Comparison of ENCODE assay signal across 1 cellular context in genomic region chr12:122078141-122079037, GRCh38.
TF ChIP-seq lines count a peak whose summit lies in the region.

A gene with protein sequence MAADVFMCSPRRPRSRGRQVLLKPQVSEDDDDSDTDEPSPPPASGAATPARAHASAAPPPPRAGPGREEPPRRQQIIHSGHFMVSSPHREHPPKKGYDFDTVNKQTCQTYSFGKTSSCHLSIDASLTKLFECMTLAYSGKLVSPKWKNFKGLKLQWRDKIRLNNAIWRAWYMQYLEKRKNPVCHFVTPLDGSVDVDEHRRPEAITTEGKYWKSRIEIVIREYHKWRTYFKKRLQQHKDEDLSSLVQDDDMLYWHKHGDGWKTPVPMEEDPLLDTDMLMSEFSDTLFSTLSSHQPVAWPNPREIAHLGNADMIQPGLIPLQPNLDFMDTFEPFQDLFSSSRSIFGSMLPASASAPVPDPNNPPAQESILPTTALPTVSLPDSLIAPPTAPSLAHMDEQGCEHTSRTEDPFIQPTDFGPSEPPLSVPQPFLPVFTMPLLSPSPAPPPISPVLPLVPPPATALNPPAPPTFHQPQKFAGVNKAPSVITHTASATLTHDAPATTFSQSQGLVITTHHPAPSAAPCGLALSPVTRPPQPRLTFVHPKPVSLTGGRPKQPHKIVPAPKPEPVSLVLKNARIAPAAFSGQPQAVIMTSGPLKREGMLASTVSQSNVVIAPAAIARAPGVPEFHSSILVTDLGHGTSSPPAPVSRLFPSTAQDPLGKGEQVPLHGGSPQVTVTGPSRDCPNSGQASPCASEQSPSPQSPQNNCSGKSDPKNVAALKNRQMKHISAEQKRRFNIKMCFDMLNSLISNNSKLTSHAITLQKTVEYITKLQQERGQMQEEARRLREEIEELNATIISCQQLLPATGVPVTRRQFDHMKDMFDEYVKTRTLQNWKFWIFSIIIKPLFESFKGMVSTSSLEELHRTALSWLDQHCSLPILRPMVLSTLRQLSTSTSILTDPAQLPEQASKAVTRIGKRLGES (plus strand): TSS chr12:122078756. CDS start chr12:122078854, 98 bp downstream.

TF ChIP-seq in HepG2, 621 proteins besides CTCF, POLR2A, EP300 and RAD21 (continued from another document and continues in another):
- TF ChIP-seq, protein P1, sequence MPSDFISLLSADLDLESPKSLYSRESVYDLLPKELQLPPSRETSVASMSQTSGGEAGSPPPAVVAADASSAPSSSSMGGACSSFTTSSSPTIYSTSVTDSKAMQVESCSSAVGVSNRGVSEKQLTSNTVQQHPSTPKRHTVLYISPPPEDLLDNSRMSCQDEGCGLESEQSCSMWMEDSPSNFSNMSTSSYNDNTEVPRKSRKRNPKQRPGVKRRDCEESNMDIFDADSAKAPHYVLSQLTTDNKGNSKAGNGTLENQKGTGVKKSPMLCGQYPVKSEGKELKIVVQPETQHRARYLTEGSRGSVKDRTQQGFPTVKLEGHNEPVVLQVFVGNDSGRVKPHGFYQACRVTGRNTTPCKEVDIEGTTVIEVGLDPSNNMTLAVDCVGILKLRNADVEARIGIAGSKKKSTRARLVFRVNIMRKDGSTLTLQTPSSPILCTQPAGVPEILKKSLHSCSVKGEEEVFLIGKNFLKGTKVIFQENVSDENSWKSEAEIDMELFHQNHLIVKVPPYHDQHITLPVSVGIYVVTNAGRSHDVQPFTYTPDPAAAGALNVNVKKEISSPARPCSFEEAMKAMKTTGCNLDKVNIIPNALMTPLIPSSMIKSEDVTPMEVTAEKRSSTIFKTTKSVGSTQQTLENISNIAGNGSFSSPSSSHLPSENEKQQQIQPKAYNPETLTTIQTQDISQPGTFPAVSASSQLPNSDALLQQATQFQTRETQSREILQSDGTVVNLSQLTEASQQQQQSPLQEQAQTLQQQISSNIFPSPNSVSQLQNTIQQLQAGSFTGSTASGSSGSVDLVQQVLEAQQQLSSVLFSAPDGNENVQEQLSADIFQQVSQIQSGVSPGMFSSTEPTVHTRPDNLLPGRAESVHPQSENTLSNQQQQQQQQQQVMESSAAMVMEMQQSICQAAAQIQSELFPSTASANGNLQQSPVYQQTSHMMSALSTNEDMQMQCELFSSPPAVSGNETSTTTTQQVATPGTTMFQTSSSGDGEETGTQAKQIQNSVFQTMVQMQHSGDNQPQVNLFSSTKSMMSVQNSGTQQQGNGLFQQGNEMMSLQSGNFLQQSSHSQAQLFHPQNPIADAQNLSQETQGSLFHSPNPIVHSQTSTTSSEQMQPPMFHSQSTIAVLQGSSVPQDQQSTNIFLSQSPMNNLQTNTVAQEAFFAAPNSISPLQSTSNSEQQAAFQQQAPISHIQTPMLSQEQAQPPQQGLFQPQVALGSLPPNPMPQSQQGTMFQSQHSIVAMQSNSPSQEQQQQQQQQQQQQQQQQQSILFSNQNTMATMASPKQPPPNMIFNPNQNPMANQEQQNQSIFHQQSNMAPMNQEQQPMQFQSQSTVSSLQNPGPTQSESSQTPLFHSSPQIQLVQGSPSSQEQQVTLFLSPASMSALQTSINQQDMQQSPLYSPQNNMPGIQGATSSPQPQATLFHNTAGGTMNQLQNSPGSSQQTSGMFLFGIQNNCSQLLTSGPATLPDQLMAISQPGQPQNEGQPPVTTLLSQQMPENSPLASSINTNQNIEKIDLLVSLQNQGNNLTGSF (CRISPR knock-in tag; IDR thresholded peaks at IDR 0.05): peak; percentile 90; the same call in 1 of the 2 replicates
- TF ChIP-seq THRA (CRISPR knock-in tag; IDR thresholded peaks at IDR 0.05; ENCODE audit: borderline replicate concordance) (no peak; the same call in 1 of the 2 replicates), ZNF574 (CRISPR knock-in tag; IDR thresholded peaks at IDR 0.05) (peak; percentile 77), NCOR1 (IDR thresholded peaks at IDR 0.05; ENCODE audit: borderline replicate concordance, low read length) (peak; percentile 27; the same call in 1 of the 2 replicates), ZNF296 (CRISPR knock-in tag; conservative IDR thresholded peaks at IDR 0.05) (no peak), ZNF207 (IDR thresholded peaks at IDR 0.05; ENCODE audit: borderline replicate concordance) (no peak), CC2D1A (CRISPR knock-in tag; IDR thresholded peaks at IDR 0.05) (0 out of 2 replicates have a peak, but pooled peaks have one; percentile 42), GLI4 (CRISPR knock-in tag; IDR thresholded peaks at IDR 0.05; ENCODE audit: borderline replicate concordance) (peak; percentile 95; the same call in 1 of the 2 replicates), ATF7-NPFF (CRISPR knock-in tag; IDR thresholded peaks at IDR 0.05; ENCODE audit: low read depth) (peak; percentile 83), ZNF274 (CRISPR knock-in tag; IDR thresholded peaks at IDR 0.05) (peak; percentile 84), SPEN (CRISPR knock-in tag; IDR thresholded peaks at IDR 0.05; ENCODE audit: low read depth) (peak; percentile 90), NR0B2 (CRISPR knock-in tag; IDR thresholded peaks at IDR 0.05) (peak; percentile 91), E2F1 (CRISPR knock-in tag; IDR thresholded peaks at IDR 0.05) (no peak), POLR2G (IDR thresholded peaks at IDR 0.05; ENCODE audit: low read depth, low read length) (peak; percentile 75), ZNF883 (CRISPR knock-in tag; IDR thresholded peaks at IDR 0.05; ENCODE audit: not compliant biosample characterization) (peak; percentile 95), UBTF (CRISPR knock-in tag; IDR thresholded peaks at IDR 0.05) (peak; percentile 19; the same call in 1 of the 2 replicates), KLF6 (CRISPR knock-in tag; IDR thresholded peaks at IDR 0.05) (peak; percentile 82; the same call in 1 of the 2 replicates), ZNF282 (IDR thresholded peaks at IDR 0.05; ENCODE audit: partially characterized antibody) (no peak), MED1 (CRISPR knock-in tag; IDR thresholded peaks at IDR 0.05) (peak; percentile 49; the same call in 1 of the 2 replicates), TAF1 (CRISPR knock-in tag; IDR thresholded peaks at IDR 0.05) (no peak; the same call in 1 of the 2 replicates), ZNF446 (CRISPR knock-in tag; IDR thresholded peaks at IDR 0.05) (peak; percentile 92), PRMT3 (CRISPR knock-in tag; IDR thresholded peaks at IDR 0.05; ENCODE audit: borderline replicate concordance, low read depth) (no peak), NR3C1 (CRISPR knock-in tag; IDR thresholded peaks at IDR 0.05) (no peak), ZNF431 (CRISPR knock-in tag; IDR thresholded peaks at IDR 0.05; ENCODE audit: borderline replicate concordance, low read depth) (peak; percentile 21; the same call in 1 of the 2 replicates), ZNF569 (CRISPR knock-in tag; IDR thresholded peaks at IDR 0.05; ENCODE audit: borderline replicate concordance) (no peak), FOXJ3 (CRISPR knock-in tag; IDR thresholded peaks at IDR 0.05; ENCODE audit: borderline replicate concordance) (no peak), ZNF576 (CRISPR knock-in tag; IDR thresholded peaks at IDR 0.05) (no peak), ZNF773 (CRISPR knock-in tag; IDR thresholded peaks at IDR 0.05; ENCODE audit: borderline replicate concordance) (peak; percentile 78; the same call in 1 of the 2 replicates), TMF1 (CRISPR knock-in tag; IDR thresholded peaks at IDR 0.05; ENCODE audit: low read depth) (peak; percentile 78; the same call in 1 of the 2 replicates), MATR3 (CRISPR knock-in tag; IDR thresholded peaks at IDR 0.05) (no peak), GRHL1 (CRISPR knock-in tag; conservative IDR thresholded peaks at IDR 0.05) (no peak), SALL2 (CRISPR knock-in tag; IDR thresholded peaks at IDR 0.05) (peak; percentile 95), ZNF83 (CRISPR knock-in tag; IDR thresholded peaks at IDR 0.05; ENCODE audit: borderline replicate concordance) (no peak), ZNF615 (CRISPR knock-in tag; IDR thresholded peaks at IDR 0.05; ENCODE audit: borderline replicate concordance) (no peak), MED13 (CRISPR knock-in tag; IDR thresholded peaks at IDR 0.05) (0 out of 2 replicates have a peak, but pooled peaks have one; percentile 26), GATA4 (IDR thresholded peaks at IDR 0.05; ENCODE audit: borderline replicate concordance, low read depth) (no peak), TCF7L2 (IDR thresholded peaks at IDR 0.05; ENCODE audit: low read depth, low read length) (no peak)
- TF ChIP-seq, protein P2, sequence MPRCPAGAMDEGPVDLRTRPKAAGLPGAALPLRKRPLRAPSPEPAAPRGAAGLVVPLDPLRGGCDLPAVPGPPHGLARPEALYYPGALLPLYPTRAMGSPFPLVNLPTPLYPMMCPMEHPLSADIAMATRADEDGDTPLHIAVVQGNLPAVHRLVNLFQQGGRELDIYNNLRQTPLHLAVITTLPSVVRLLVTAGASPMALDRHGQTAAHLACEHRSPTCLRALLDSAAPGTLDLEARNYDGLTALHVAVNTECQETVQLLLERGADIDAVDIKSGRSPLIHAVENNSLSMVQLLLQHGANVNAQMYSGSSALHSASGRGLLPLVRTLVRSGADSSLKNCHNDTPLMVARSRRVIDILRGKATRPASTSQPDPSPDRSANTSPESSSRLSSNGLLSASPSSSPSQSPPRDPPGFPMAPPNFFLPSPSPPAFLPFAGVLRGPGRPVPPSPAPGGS (CRISPR knock-in tag; IDR thresholded peaks at IDR 0.05): no peak
